1 cellular context compared by ENCODE assay signal in genomic region chr20:46077642-46078305, GRCh38.
TF ChIP-seq lines count a peak whose summit lies in the region.

No MANE protein-coding gene starts in this region.

TF ChIP-seq in GM12878, 131 proteins besides CTCF, POLR2A, EP300 and RAD21 (continued from another document):
- TF ChIP-seq ZBTB4 (CRISPR knock-in tag; IDR thresholded peaks at IDR 0.05) (no peak), SIX5 (IDR thresholded peaks at IDR 0.05; ENCODE audit: low read depth, low read length, severe bottlenecking) (no peak)
